ENCODE assay signal across 18 cellular contexts in genomic region chrX:39204945-39205344, GRCh38.
A peak's percentile ranks its signal among the peaks of the same experiment; 100 is the strongest.
DNase-seq lines count a peak whose midpoint lies in the region; ATAC-seq and TF ChIP-seq lines count a peak whose summit lies in the region.
"Had no signal": no experiment of that assay in that cellular context is flagged by ENCODE, and none has a peak within 500 bp of the region (broad histone marks: within the 10 kb centered on the region; RNA-seq: fewer than 3 reads in every experiment).

No MANE protein-coding gene starts in this region.

- TF ChIP-seq CTCF in chondrocyte (IDR thresholded peaks at IDR 0.05) = no peak

- peak; percentile 14 to 19 for DNase-seq in activated CD4-positive, alpha-beta T cell treated with anti-CD3 and anti-CD28 coated beads for 4 hours
- DNase-seq in activated CD4-positive, alpha-beta T cell treated with anti-CD3 and anti-CD28 coated beads, Interleukin-2, amount 50 U/mL, for 1 hour = no peak
- DNase-seq in stimulated activated CD4-positive, alpha-beta T cell treated with anti-CD3 and anti-CD28 coated beads, Interleukin-4, amount 100 ng/mL, for 48 hours (ENCODE audit: low read depth in 2 of 2) = peak; percentile 20 to 38
- DNase-seq in globus pallidus (ENCODE audit: low spot score) (no peak), NCI-H2107 treated with DMSO at 0.1 percent for 48 hours (lab: John Stamatoyannopoulos, UW; ENCODE audit: unreplicated experiment) (no peak), chondrocyte (ENCODE audit: low spot score) (no peak)
- DNase-seq: COR-L47; effector memory CD4-positive, alpha-beta T cell; head of caudate nucleus; left ventricle myocardium superior; NCI-H1417 treated with DMSO at 0.1 percent for 48 hours; NCI-H774; nephron progenitor cell; right lobe of liver; uterus had no signal

- H3K4me1 Mint-ChIP-seq in activated T-helper 17 cell treated with anti-CD3 and anti-CD28 coated beads, Interleukin-2, amount 50 U/mL, for 72 hours = peaks cover 25% of the 10 kb centered on the region
- H3K4me1 Mint-ChIP-seq in chondrocyte (ENCODE audit: low read depth) = no peaks in the 10 kb centered on the region
- H3K4me1 Mint-ChIP-seq: nephron progenitor cell had no signal

- no peaks in the 10 kb centered on the region for H3K27me3 Mint-ChIP-seq in activated T-helper 17 cell treated with anti-CD3 and anti-CD28 coated beads, Interleukin-2, amount 50 U/mL, for 72 hours
- H3K27me3 Mint-ChIP-seq in chondrocyte (ENCODE audit: low read depth) = peaks cover 11% of the 10 kb centered on the region
- H3K27me3 Mint-ChIP-seq: brain had no signal

- peak overlapping the region; percentile 88 for H3K27ac Mint-ChIP-seq in activated T-helper 17 cell treated with anti-CD3 and anti-CD28 coated beads, Interleukin-2, amount 50 U/mL, for 72 hours
- no peak overlapping the region for H3K27ac Mint-ChIP-seq in chondrocyte (ENCODE audit: unreplicated experiment)

- no peaks in the 10 kb centered on the region for H3K9me3 Mint-ChIP-seq in activated T-helper 17 cell treated with anti-CD3 and anti-CD28 coated beads, Interleukin-2, amount 50 U/mL, for 72 hours
- peaks cover 22% of the 10 kb centered on the region for H3K9me3 Mint-ChIP-seq in chondrocyte (ENCODE audit: low read depth)

- no peaks in the 10 kb centered on the region for H3K36me3 Mint-ChIP-seq in activated T-helper 17 cell treated with anti-CD3 and anti-CD28 coated beads, Interleukin-2, amount 50 U/mL, for 72 hours (ENCODE audit: low read depth)
- peaks cover under 1% of the 10 kb centered on the region for H3K36me3 Mint-ChIP-seq in chondrocyte (ENCODE audit: low read depth)
- H3K36me3 Mint-ChIP-seq: brain had no signal

- peak; percentile 64 for ATAC-seq in HG03095 (IDR thresholded peaks at IDR 0.05; ENCODE audit: unreplicated experiment)
- peak; percentile 93 for ATAC-seq in activated T-helper 17 cell treated with anti-CD3 and anti-CD28 coated beads, Interleukin-2, amount 50 U/mL, for 72 hours (replicated peaks)
- ATAC-seq: left ventricle myocardium superior, right lobe of liver had no signal

- H3K4me3 Mint-ChIP-seq in activated T-helper 17 cell treated with anti-CD3 and anti-CD28 coated beads, Interleukin-2, amount 50 U/mL, for 72 hours = peak overlapping the region; percentile 48
- H3K4me3 Mint-ChIP-seq in chondrocyte (ENCODE audit: unreplicated experiment) = no peak overlapping the region
- H3K4me3 Mint-ChIP-seq: nephron progenitor cell had no signal

Comparison
In these comparisons a context has a peak if more than half of its experiments do, and no peak if none do; other contexts are left out.
1. DNase-seq: peak in activated CD4-positive, alpha-beta T cell treated with anti-CD3 and anti-CD28 coated beads for 4 hours (2 of 2) and stimulated activated CD4-positive, alpha-beta T cell treated with anti-CD3 and anti-CD28 coated beads, Interleukin-4, amount 100 ng/mL, for 48 hours (2 of 2); none in activated CD4-positive, alpha-beta T cell treated with anti-CD3 and anti-CD28 coated beads, Interleukin-2, amount 50 U/mL, for 1 hour (single experiment), globus pallidus (single experiment), NCI-H2107 treated with DMSO at 0.1 percent for 48 hours (single experiment) and chondrocyte (single experiment).